In the genomic region with DNA sequence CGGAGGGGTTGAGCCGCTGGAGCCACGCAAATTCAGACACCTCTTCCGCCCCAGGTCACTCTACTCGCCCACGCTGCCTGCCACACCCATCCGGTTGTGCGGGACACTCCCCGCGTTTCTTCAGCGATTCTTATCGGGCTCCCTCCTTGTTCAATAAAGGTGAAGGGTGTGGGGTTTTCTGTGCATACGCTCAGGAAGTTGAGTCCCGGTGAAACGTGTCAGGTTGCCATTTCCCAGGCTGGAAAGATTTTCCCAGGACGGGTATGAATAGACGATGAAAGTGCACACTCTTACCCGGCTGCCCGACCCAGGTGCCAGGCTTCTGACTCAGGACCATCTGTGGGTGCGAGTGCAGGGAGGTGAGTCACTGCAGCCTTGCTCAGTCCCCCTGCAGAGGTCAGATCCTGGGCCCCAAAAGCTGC, we compare ENCODE assay signal across 13 cellular contexts. TPM values are rescaled to one million over a fixed set of nuclear protein-coding genes. Genes with fewer than 3 reads are reported as not detected.
DNase-seq lines count a peak whose midpoint lies in the region; ATAC-seq and TF ChIP-seq lines count a peak whose summit lies in the region.
"Had no signal": no experiment of that assay in that cellular context is flagged by ENCODE, and none has a peak within 500 bp of the region (broad histone marks: within the 10 kb centered on the region; RNA-seq: fewer than 3 reads in every experiment).

No MANE protein-coding gene starts in this region.

- H3K9me3 ChIP-seq in esophagus squamous epithelium: no peaks in the 10 kb centered on the region
- no peaks in the 10 kb centered on the region for H3K9me3 ChIP-seq in smooth muscle cell (replicated peaks; ENCODE audit: low read depth)
- H3K9me3 ChIP-seq: heart right ventricle had no signal

- H3K4me2 ChIP-seq in smooth muscle cell: no peak overlapping the region

- H3K79me2 ChIP-seq in smooth muscle cell (ENCODE audit: low read depth): no peaks in the 10 kb centered on the region

- H3K4me3 ChIP-seq in esophagus squamous epithelium (peak overlapping the region; percentile 3 to 10 (median 8)), smooth muscle cell (no peak overlapping the region)
- H3K4me3 ChIP-seq: heart right ventricle had no signal

- intact Hi-C loops in esophagus squamous epithelium (cut with DNase I): no loop called here

- DNase-seq in activated CD8-positive, alpha-beta memory T cell treated with anti-CD3 and anti-CD28 coated beads, Interleukin-2, amount 50 U/mL, for 48 hours: peak; percentile 56
- DNase-seq in activated CD8-positive, alpha-beta memory T cell treated with anti-CD3 and anti-CD28 coated beads, Interleukin-2, amount 10 ng/mL, durations not matched to agents 7 days and 5 days: no peak
- DNase-seq in RWPE1 (ENCODE audit: low spot score): peak; percentile 92
- no peak for DNase-seq in esophagus squamous epithelium (lab: John Stamatoyannopoulos, UW)
- DNase-seq in smooth muscle cell (lab: John Stamatoyannopoulos, UW; ENCODE audit: unreplicated experiment): no peak
- DNase-seq in HuH-7.5 (ENCODE audit: low spot score): no peak
- DNase-seq in nephron progenitor cell: no peak
- DNase-seq: heart right ventricle; naive thymus-derived CD8-positive, alpha-beta T cell; NCI-H1105 treated with DMSO at 0.1 percent for 48 hours; RPMI8226; stimulated activated CD4-positive, alpha-beta T cell treated with anti-CD3 and anti-CD28 coated beads, Interleukin-4, amount 100 ng/mL, for 24 hours had no signal

- H3K36me3 ChIP-seq in esophagus squamous epithelium: no peaks in the 10 kb centered on the region
- no peaks in the 10 kb centered on the region for H3K36me3 ChIP-seq in smooth muscle cell (ENCODE audit: low read depth)
- H3K36me3 ChIP-seq: heart right ventricle had no signal

- peaks cover 12% of the 10 kb centered on the region for H3K36me3 Mint-ChIP-seq in activated CD8-positive, alpha-beta memory T cell treated with anti-CD3 and anti-CD28 coated beads, Interleukin-2, amount 10 ng/mL, durations not matched to agents 7 days and 5 days
- H3K36me3 Mint-ChIP-seq in nephron progenitor cell (ENCODE audit: low read depth): no peaks in the 10 kb centered on the region
- H3K36me3 Mint-ChIP-seq: naive thymus-derived CD8-positive, alpha-beta T cell had no signal

- CTCF ChIA-PET in activated CD8-positive, alpha-beta memory T cell treated with anti-CD3 and anti-CD28 coated beads, Interleukin-2, amount 10 ng/mL, durations not matched to agents 7 days and 5 days (lab: Charles Lee): interaction anchor here (1.1 kb wide), 1 partner anchor 19 kb away, joined by 4 read pairs; no protein-coding TSS in a partner anchor
- CTCF ChIA-PET in RWPE1 (lab: Yijun Ruan, JAX): no interaction called here

- TF ChIP-seq CTCF in RWPE1 (conservative IDR thresholded peaks at IDR 0.05; ENCODE audit: low read depth): no peak
- no peak for TF ChIP-seq CTCF in esophagus squamous epithelium (IDR thresholded peaks at IDR 0.05)
- TF ChIP-seq CTCF in smooth muscle cell (IDR thresholded peaks at IDR 0.05; ENCODE audit: borderline replicate concordance, insufficient read depth, poor library complexity, severe bottlenecking): no peak
- no peak for TF ChIP-seq CTCF in nephron progenitor cell (IDR thresholded peaks at IDR 0.05)

- POLR2A ChIA-PET in RWPE1 (lab: Yijun Ruan, JAX; ENCODE audit: low non-redundant PET): no interaction called here

- TF ChIP-seq POLR2A in esophagus squamous epithelium (IDR thresholded peaks at IDR 0.05): no peak

- no peak overlapping the region for H3K4me3 Mint-ChIP-seq in activated CD8-positive, alpha-beta memory T cell treated with anti-CD3 and anti-CD28 coated beads, Interleukin-2, amount 10 ng/mL, durations not matched to agents 7 days and 5 days
- no peak overlapping the region for H3K4me3 Mint-ChIP-seq in nephron progenitor cell

- H3K4me1 ChIP-seq in esophagus squamous epithelium (peaks cover 40 to 77% (median 45%) of the 10 kb centered on the region in 3 donors), smooth muscle cell (ENCODE audit: low read depth) (peaks cover 7% of the 10 kb centered on the region)

- no peak overlapping the region for H3K27ac Mint-ChIP-seq in activated CD8-positive, alpha-beta memory T cell treated with anti-CD3 and anti-CD28 coated beads, Interleukin-2, amount 10 ng/mL, durations not matched to agents 7 days and 5 days
- H3K27ac Mint-ChIP-seq in nephron progenitor cell: no peak overlapping the region

- no peaks in the 10 kb centered on the region for H3K27me3 Mint-ChIP-seq in activated CD8-positive, alpha-beta memory T cell treated with anti-CD3 and anti-CD28 coated beads, Interleukin-2, amount 10 ng/mL, durations not matched to agents 7 days and 5 days
- H3K27me3 Mint-ChIP-seq in nephron progenitor cell (ENCODE audit: low read depth, poor library complexity): peaks cover 24% of the 10 kb centered on the region

- ATAC-seq in activated CD8-positive, alpha-beta memory T cell treated with anti-CD3 and anti-CD28 coated beads, Interleukin-2, amount 10 ng/mL, durations not matched to agents 7 days and 5 days: no peak
- ATAC-seq in HG03025 (IDR thresholded peaks at IDR 0.05; ENCODE audit: low FRiP score, unreplicated experiment): no peak
- ATAC-seq: naive thymus-derived CD8-positive, alpha-beta T cell had no signal

- H3K9ac ChIP-seq in smooth muscle cell (ENCODE audit: low read depth): no peak overlapping the region

- H3K9me3 Mint-ChIP-seq in activated CD8-positive, alpha-beta memory T cell treated with anti-CD3 and anti-CD28 coated beads, Interleukin-2, amount 10 ng/mL, durations not matched to agents 7 days and 5 days (ENCODE audit: low read depth): peaks cover 3% of the 10 kb centered on the region
- H3K9me3 Mint-ChIP-seq in nephron progenitor cell: no peaks in the 10 kb centered on the region
- H3K9me3 Mint-ChIP-seq: naive thymus-derived CD8-positive, alpha-beta T cell had no signal

- 46 to 51% methylated on average over 6 to 20 of the region's 20 CpGs for WGBS in esophagus squamous epithelium, 2 donors
- WGBS in smooth muscle cell (ENCODE audit: low lambda C conversion rate): 75% methylated on average over 20 of the region's 20 CpGs

- H3K4me1 Mint-ChIP-seq in activated CD8-positive, alpha-beta memory T cell treated with anti-CD3 and anti-CD28 coated beads, Interleukin-2, amount 10 ng/mL, durations not matched to agents 7 days and 5 days: peaks cover 84% of the 10 kb centered on the region
- peaks cover 50% of the 10 kb centered on the region for H3K4me1 Mint-ChIP-seq in nephron progenitor cell

- no peak overlapping the region for H2AFZ ChIP-seq in smooth muscle cell (ENCODE audit: low read depth)

- no peaks in the 10 kb centered on the region for H3F3A ChIP-seq in smooth muscle cell (ENCODE audit: low read depth)

- no peaks in the 10 kb centered on the region for H3K27me3 ChIP-seq in esophagus squamous epithelium
- H3K27me3 ChIP-seq in smooth muscle cell (ENCODE audit: low read depth): no peaks in the 10 kb centered on the region
- H3K27me3 ChIP-seq: heart right ventricle had no signal

- H4K20me1 ChIP-seq in smooth muscle cell (ENCODE audit: low read depth): no peaks in the 10 kb centered on the region

- H3K27ac ChIP-seq in RWPE1 (peak overlapping the region; percentile 95), esophagus squamous epithelium (peak overlapping the region; percentile 78 to 88 (median 85)), smooth muscle cell (ENCODE audit: low read depth) (peak overlapping the region; percentile 10)
- H3K27ac ChIP-seq: heart right ventricle had no signal

RNA-seq across cellular contexts. Expression of a gene that starts 22.0 kb away (rescaled TPM):
- total RNA-seq in activated CD8-positive, alpha-beta memory T cell treated with anti-CD3 and anti-CD28 coated beads, Interleukin-2, amount 10 ng/mL, durations not matched to agents 7 days and 5 days: 100 to 1,000 TPM; 149 to 208 TPM
- 10 to 100 TPM; 39.6 to 91.2 (median 74.2) TPM for total RNA-seq in esophagus squamous epithelium
- total RNA-seq in smooth muscle cell: 171 and 198 TPM in 2 replicates
- polyA plus RNA-seq in smooth muscle cell: 519 and 728 TPM in 2 replicates

Comparison
In these comparisons a context has a peak if more than half of its experiments do, and no peak if none do; other contexts are left out.
1. DNase-seq: peak in activated CD8-positive, alpha-beta memory T cell treated with anti-CD3 and anti-CD28 coated beads, Interleukin-2, amount 50 U/mL, for 48 hours (single experiment) and RWPE1 (single experiment); none in activated CD8-positive, alpha-beta memory T cell treated with anti-CD3 and anti-CD28 coated beads, Interleukin-2, amount 10 ng/mL, durations not matched to agents 7 days and 5 days (single experiment), esophagus squamous epithelium (single experiment), smooth muscle cell (single experiment), HuH-7.5 (single experiment) and nephron progenitor cell (single experiment).
2. H3K27ac ChIP-seq: peak in every context shown above with its lines; median percentile 95 in RWPE1; 85 in esophagus squamous epithelium; 10 in smooth muscle cell.